10 cellular contexts compared by ENCODE assay signal in genomic region chr1:244350027-244350426, GRCh38.
DNase-seq lines count a peak whose midpoint lies in the region; ATAC-seq and TF ChIP-seq lines count a peak whose summit lies in the region.
"Had no signal": no experiment of that assay in that cellular context is flagged by ENCODE, and none has a peak within 500 bp of the region (broad histone marks: within the 10 kb centered on the region; RNA-seq: fewer than 3 reads in every experiment).

No MANE protein-coding gene starts in this region.

- ATAC-seq in HG02642 (IDR thresholded peaks at IDR 0.05; ENCODE audit: poor library complexity, unreplicated experiment), result peak; percentile 87
- ATAC-seq: A549 had no signal

- TF ChIP-seq POLR2A in tibial nerve (IDR thresholded peaks at IDR 0.05), result no peak

- H3K27me3 ChIP-seq in neuron (ENCODE audit: insufficient read depth, low read length) (no peaks in the 10 kb centered on the region), tibial nerve (no peaks in the 10 kb centered on the region)

- no peak for TF ChIP-seq CTCF in tibial nerve (IDR thresholded peaks at IDR 0.05)

- DNase-seq in NCI-H2107 treated with DMSO at 0.1 percent for 48 hours (lab: John Stamatoyannopoulos, UW; ENCODE audit: unreplicated experiment) (peak; percentile 56), NCI-H2107 (lab: John Stamatoyannopoulos, UW) (no peak), NCI-H146 (lab: John Stamatoyannopoulos, UW) (peak; percentile 56), tibial nerve (ENCODE audit: low spot score in 2 of 2) (no peak), NCI-H510A treated with DMSO at 0.1 percent for 48 hours (lab: John Stamatoyannopoulos, UW) (no peak)
- DNase-seq in stimulated activated CD4-positive, alpha-beta T cell treated with anti-CD3 and anti-CD28 coated beads, Interleukin-4, amount 100 ng/mL, for 1 hour, result no peak
- DNase-seq: HCEC 1CT had no signal

- H3K4me1 ChIP-seq in neuron (ENCODE audit: insufficient read depth, low read length) (peaks cover 28% of the 10 kb centered on the region), tibial nerve (peaks cover 0 to 5% (median 0%) of the 10 kb centered on the region in 4 donors)

- H3K36me3 ChIP-seq in neuron (ENCODE audit: insufficient read depth, low read length) (no peaks in the 10 kb centered on the region), tibial nerve (no peaks in the 10 kb centered on the region)

- H3K9me3 ChIP-seq in neuron (ENCODE audit: low read length), result no peaks in the 10 kb centered on the region
- no peaks in the 10 kb centered on the region for H3K9me3 ChIP-seq in tibial nerve
- H3K9me3 ChIP-seq: A549 had no signal

- no peak for TF ChIP-seq EP300 in tibial nerve (IDR thresholded peaks at IDR 0.05)

- peak overlapping the region; percentile 23 for H2AFZ ChIP-seq in neuron (ENCODE audit: low read depth, low read length)

- 70 to 79% methylated on average over 6 of the region's 6 CpGs for WGBS in tibial nerve, 2 donors

- no peak overlapping the region for H3K27ac ChIP-seq in tibial nerve

- H3K4me3 ChIP-seq in neuron (ENCODE audit: low read length), result no peak overlapping the region
- no peak overlapping the region for H3K4me3 ChIP-seq in tibial nerve
- H3K4me3 ChIP-seq: A549 had no signal

Comparison
In these comparisons a context has a peak if more than half of its experiments do, and no peak if none do; other contexts are left out.
1. DNase-seq: peak in NCI-H2107 treated with DMSO at 0.1 percent for 48 hours (single experiment) and NCI-H146 (single experiment); none in NCI-H2107 (single experiment), tibial nerve (0 of 2), NCI-H510A treated with DMSO at 0.1 percent for 48 hours (single experiment) and stimulated activated CD4-positive, alpha-beta T cell treated with anti-CD3 and anti-CD28 coated beads, Interleukin-4, amount 100 ng/mL, for 1 hour (single experiment).